Comparison of ENCODE assay signal across 13 cellular contexts in genomic region chr2:182668671-182669070, GRCh38. TPM values are rescaled to one million over a fixed set of nuclear protein-coding genes. Genes with fewer than 3 reads are reported as not detected.
DNase-seq lines count a peak whose midpoint lies in the region; ATAC-seq and TF ChIP-seq lines count a peak whose summit lies in the region.
"Had no signal": no experiment of that assay in that cellular context is flagged by ENCODE, and none has a peak within 500 bp of the region (broad histone marks: within the 10 kb centered on the region; RNA-seq: fewer than 3 reads in every experiment).

No MANE protein-coding gene starts in this region.

- H3K4me3 Mint-ChIP-seq in HFFc6: no peak overlapping the region
- H3K4me3 Mint-ChIP-seq: activated naive CD4-positive, alpha-beta T cell treated with anti-CD3 and anti-CD28 coated beads, Interleukin-2, amount 10 ng/mL, durations not matched to agents 7 days and 5 days; memory B cell; stimulated activated naive CD8-positive, alpha-beta T cell treated with anti-CD3 and anti-CD28 coated beads, Interleukin-15, Interleukin-2, amounts not matched to agents 100 ng/mL and 50 ng/mL, for 24 hours had no signal

- DNase-seq in HuH-7.5 (ENCODE audit: low spot score) (peak; percentile 23), NCI-H2196 (lab: John Stamatoyannopoulos, UW; ENCODE audit: unreplicated experiment) (peak; percentile 94), brain pericyte (ENCODE audit: low read depth, low spot score) (peak; percentile 21), sciatic nerve (ENCODE audit: low spot score) (no peak), HFFc6 (no peak), NCI-H1436 (lab: John Stamatoyannopoulos, UW) (no peak), KG1 (lab: John Stamatoyannopoulos, UW) (no peak), NCI-H1694 (lab: John Stamatoyannopoulos, UW) (no peak)
- DNase-seq: activated naive CD4-positive, alpha-beta T cell treated with anti-CD3 and anti-CD28 coated beads, Interleukin-2, amount 10 ng/mL, durations not matched to agents 7 days and 5 days; GF-D8; spleen had no signal

- H3K9me3 Mint-ChIP-seq in HFFc6: no peaks in the 10 kb centered on the region
- H3K9me3 Mint-ChIP-seq: activated naive CD4-positive, alpha-beta T cell treated with anti-CD3 and anti-CD28 coated beads, Interleukin-2, amount 10 ng/mL, durations not matched to agents 7 days and 5 days; memory B cell; stimulated activated naive CD8-positive, alpha-beta T cell treated with anti-CD3 and anti-CD28 coated beads, Interleukin-15, Interleukin-2, amounts not matched to agents 100 ng/mL and 50 ng/mL, for 24 hours had no signal

- H3K27ac Mint-ChIP-seq in HFFc6: no peak overlapping the region
- H3K27ac Mint-ChIP-seq: activated naive CD4-positive, alpha-beta T cell treated with anti-CD3 and anti-CD28 coated beads, Interleukin-2, amount 10 ng/mL, durations not matched to agents 7 days and 5 days; stimulated activated naive CD8-positive, alpha-beta T cell treated with anti-CD3 and anti-CD28 coated beads, Interleukin-15, Interleukin-2, amounts not matched to agents 100 ng/mL and 50 ng/mL, for 24 hours had no signal

- peak; percentile 67 for ATAC-seq in sciatic nerve

- peaks cover 18% of the 10 kb centered on the region for H3K4me1 Mint-ChIP-seq in HFFc6 (ENCODE audit: low read depth)
- H3K4me1 Mint-ChIP-seq: activated naive CD4-positive, alpha-beta T cell treated with anti-CD3 and anti-CD28 coated beads, Interleukin-2, amount 10 ng/mL, durations not matched to agents 7 days and 5 days had no signal

- intact Hi-C loops in sciatic nerve (cut with DNase I): no loop called here

- TF ChIP-seq CTCF in HFFc6 (IDR thresholded peaks at IDR 0.05): no peak

- no peaks in the 10 kb centered on the region for H3K36me3 Mint-ChIP-seq in HFFc6 (ENCODE audit: low read depth)
- H3K36me3 Mint-ChIP-seq: activated naive CD4-positive, alpha-beta T cell treated with anti-CD3 and anti-CD28 coated beads, Interleukin-2, amount 10 ng/mL, durations not matched to agents 7 days and 5 days had no signal

- H3K27me3 Mint-ChIP-seq in HFFc6 (ENCODE audit: insufficient read depth): peaks cover 3% of the 10 kb centered on the region
- H3K27me3 Mint-ChIP-seq: memory B cell had no signal

RNA-seq across cellular contexts. Expression of gene DNAJC10, which starts 47.4 kb away (rescaled TPM):
- total RNA-seq in sciatic nerve: 108 TPM
- 100 to 1,000 TPM; 128 to 137 (median 131) TPM for total RNA-seq in HFFc6 (2021; fragmentation: NEBNext Ultra II Directional; extraction: Animal tissue kit (Norgen Biotek cat#: 25700))

Comparison
In these comparisons a context has a peak if more than half of its experiments do, and no peak if none do; other contexts are left out.
1. DNase-seq: peak in HuH-7.5 (single experiment), NCI-H2196 (single experiment) and brain pericyte (single experiment); none in sciatic nerve (single experiment), HFFc6 (single experiment), NCI-H1436 (single experiment), KG1 (single experiment) and NCI-H1694 (single experiment).